1 cellular context compared by ENCODE assay signal in genomic region chr6:139473731-139474130, GRCh38.
TF ChIP-seq lines count a peak whose summit lies in the region.

No MANE protein-coding gene starts in this region.

TF ChIP-seq in SK-N-SH treated with all-trans-retinoic acid at 6 μM for 48 hours, 23 proteins besides CTCF, POLR2A, EP300 and RAD21 (continued from another document):
- no peak for TF ChIP-seq CSRNP3 (CRISPR knock-in tag; IDR thresholded peaks at IDR 0.05)
- TF ChIP-seq ZNF70 (CRISPR knock-in tag; IDR thresholded peaks at IDR 0.05), result no peak
- TF ChIP-seq TOX (CRISPR knock-in tag; IDR thresholded peaks at IDR 0.05; ENCODE audit: borderline replicate concordance), result no peak
- TF ChIP-seq ZFP3 (CRISPR knock-in tag; IDR thresholded peaks at IDR 0.05), result no peak
- no peak for TF ChIP-seq CREB5 (CRISPR knock-in tag; IDR thresholded peaks at IDR 0.05; ENCODE audit: low read depth)
- no peak for TF ChIP-seq ZNF8 (CRISPR knock-in tag; IDR thresholded peaks at IDR 0.05)
